In the genomic region with DNA sequence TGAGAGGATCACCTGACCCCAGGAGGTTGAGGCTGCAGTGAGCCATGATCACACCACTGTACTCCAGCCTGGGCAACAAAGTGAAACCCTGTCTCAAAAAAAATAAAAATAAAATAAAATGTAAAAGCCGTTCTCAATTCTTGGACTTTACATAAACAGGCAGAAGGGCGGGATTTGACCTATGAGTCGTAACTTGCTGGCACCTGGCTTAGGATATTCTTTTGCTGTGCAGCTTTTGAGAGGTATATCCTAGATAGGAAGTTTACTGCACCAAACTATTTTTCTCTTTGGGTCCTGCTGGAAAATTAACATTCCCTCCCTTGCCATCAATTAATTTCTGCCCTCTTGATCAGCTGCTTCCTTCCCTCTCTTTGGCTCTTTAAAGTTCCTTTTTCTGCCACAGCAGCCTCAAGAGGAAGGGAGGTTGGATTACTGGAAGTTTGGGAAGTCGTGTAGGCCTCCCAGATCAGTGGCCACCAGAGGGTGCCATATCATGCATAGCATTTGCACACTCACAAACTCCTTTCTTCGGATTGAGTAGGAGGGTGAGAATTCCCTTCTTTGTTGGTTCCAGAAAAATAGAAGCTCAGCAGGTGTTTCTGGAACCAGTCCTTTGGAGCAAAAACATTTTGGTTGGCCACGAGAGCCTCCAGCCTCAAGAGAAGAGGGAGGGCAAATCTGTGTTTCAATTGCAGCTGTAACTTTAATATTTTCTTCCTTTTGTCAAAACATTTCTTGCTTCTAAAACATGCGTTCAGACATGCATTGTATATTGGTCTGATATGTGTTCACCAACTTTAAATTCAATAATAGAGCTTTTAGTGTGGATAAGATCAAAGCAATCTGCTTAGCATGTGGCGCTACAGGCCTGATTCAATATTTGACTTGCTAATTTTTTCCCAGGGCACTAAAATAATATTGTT, we compare ENCODE assay signal across 8 cellular contexts.
A peak's percentile ranks its signal among the peaks of the same experiment; 100 is the strongest.
DNase-seq lines count a peak whose midpoint lies in the region; ATAC-seq, FAIRE-seq and TF ChIP-seq lines count a peak whose summit lies in the region.

No MANE protein-coding gene starts in this region.

- H3K4me2 ChIP-seq in neuronal stem cell (ENCODE audit: insufficient read depth, low read length, poor library complexity, severe bottlenecking) = no peak overlapping the region

- H3K14ac ChIP-seq in neuronal stem cell (ENCODE audit: low read length) = no peak overlapping the region

- H4K8ac ChIP-seq in neuronal stem cell (ENCODE audit: low read depth, low read length) = no peak overlapping the region

- H2BK15ac ChIP-seq in neuronal stem cell (ENCODE audit: low read length) = no peak overlapping the region

- CTCF ChIA-PET in activated CD4-positive, alpha-beta memory T cell treated with anti-CD3 and anti-CD28 coated beads, Interleukin-2, amount 10 ng/mL, durations not matched to agents 7 days and 5 days (lab: Charles Lee) = interaction anchor here (0.8 to 5.1 kb wide), 23 partner anchors 9 to 355 kb away, joined by 3 to 122 read pairs (median 4); no protein-coding TSS in a partner anchor

- no peak overlapping the region for H3K23ac ChIP-seq in neuronal stem cell (ENCODE audit: low read depth, low read length, poor library complexity)

- peak; percentile 95 for TF ChIP-seq CTCF in C4-2B (conservative IDR thresholded peaks at IDR 0.05)
- peak; percentile 92 for TF ChIP-seq CTCF in fibroblast of villous mesenchyme (IDR thresholded peaks at IDR 0.05; ENCODE audit: insufficient read depth, low read depth, low read length)

- H3K9ac ChIP-seq in neuronal stem cell (ENCODE audit: low read depth, low read length, poor library complexity) = no peak overlapping the region

- no peak overlapping the region for H3K4ac ChIP-seq in neuronal stem cell (ENCODE audit: low read length)

- peak overlapping the region; percentile 96 for H3K27ac Mint-ChIP-seq in activated CD4-positive, alpha-beta memory T cell treated with anti-CD3 and anti-CD28 coated beads, Interleukin-2, amount 10 ng/mL, durations not matched to agents 7 days and 5 days

- no peak overlapping the region for H2BK12ac ChIP-seq in neuronal stem cell (ENCODE audit: low read length)

- H3K4me1 Mint-ChIP-seq in activated CD4-positive, alpha-beta memory T cell treated with anti-CD3 and anti-CD28 coated beads, Interleukin-2, amount 10 ng/mL, durations not matched to agents 7 days and 5 days = peaks cover 55% of the 10 kb centered on the region

- no peak overlapping the region for H3K27ac ChIP-seq in C4-2B
- H3K27ac ChIP-seq in neuronal stem cell (replicated peaks; ENCODE audit: low read length) = no peak overlapping the region

- TF ChIP-seq POLR2A in GM12892 (IDR thresholded peaks at IDR 0.05; ENCODE audit: low read depth, low read length) = no peak

- no peak overlapping the region for H3K4me3 ChIP-seq in fibroblast of villous mesenchyme (ENCODE audit: low read depth, low read length)
- no peak overlapping the region for H3K4me3 ChIP-seq in neuronal stem cell (ENCODE audit: low read length in 2 of 2)

- H2AFZ ChIP-seq in neuronal stem cell (ENCODE audit: low read length) = no peak overlapping the region

- H3K36me3 Mint-ChIP-seq in activated CD4-positive, alpha-beta memory T cell treated with anti-CD3 and anti-CD28 coated beads, Interleukin-2, amount 10 ng/mL, durations not matched to agents 7 days and 5 days (ENCODE audit: low read depth) = peaks cover 44% of the 10 kb centered on the region

- H2BK5ac ChIP-seq in neuronal stem cell (ENCODE audit: low read length) = no peak overlapping the region

- ATAC-seq in HG02610 (IDR thresholded peaks at IDR 0.05; ENCODE audit: unreplicated experiment) = no peak

- H3K36me3 ChIP-seq in neuronal stem cell (replicated peaks in 1 of 2; ENCODE audit: control insufficient read depth in 2 of 2, insufficient read depth in 2 of 2, low read length in 2 of 2) = peaks cover 7 to 35% of the 10 kb centered on the region in 2 donors

- no peak overlapping the region for H3K4me3 Mint-ChIP-seq in activated CD4-positive, alpha-beta memory T cell treated with anti-CD3 and anti-CD28 coated beads, Interleukin-2, amount 10 ng/mL, durations not matched to agents 7 days and 5 days

- peaks cover 10 to 20% of the 10 kb centered on the region in 2 donors for H3K9me3 ChIP-seq in neuronal stem cell (replicated peaks in 1 of 2; ENCODE audit: control insufficient read depth in 2 of 2, insufficient read depth in 1 of 2, low read depth in 1 of 2, low read length in 2 of 2)

- H3K9me3 Mint-ChIP-seq in activated CD4-positive, alpha-beta memory T cell treated with anti-CD3 and anti-CD28 coated beads, Interleukin-2, amount 10 ng/mL, durations not matched to agents 7 days and 5 days = no peaks in the 10 kb centered on the region

- no peaks in the 10 kb centered on the region for H3K27me3 Mint-ChIP-seq in activated CD4-positive, alpha-beta memory T cell treated with anti-CD3 and anti-CD28 coated beads, Interleukin-2, amount 10 ng/mL, durations not matched to agents 7 days and 5 days

- H3K79me1 ChIP-seq in neuronal stem cell (ENCODE audit: low read depth, low read length) = no peaks in the 10 kb centered on the region

- WGBS in neuronal stem cell (ENCODE audit: extremely low coverage in 2 of 2, insufficient read length in 2 of 2, insufficient replicate concordance in 1 of 2), 2 donors = no CpG with 5 or more reads among the region's 8 CpGs

- peaks cover 12 to 19% of the 10 kb centered on the region in 2 donors for H3K4me1 ChIP-seq in neuronal stem cell (ENCODE audit: control insufficient read depth in 2 of 2, insufficient read depth in 1 of 2, low read depth in 1 of 2, low read length in 2 of 2)

- no peak overlapping the region for H4K91ac ChIP-seq in neuronal stem cell (ENCODE audit: low read depth, low read length, poor library complexity)

- H3K27me3 ChIP-seq in neuronal stem cell (ENCODE audit: control insufficient read depth in 3 of 3, insufficient read depth in 3 of 3, low read depth in 1 of 3, low read length in 3 of 3) = no peaks in the 10 kb centered on the region

- no peak overlapping the region for H2BK120ac ChIP-seq in neuronal stem cell (ENCODE audit: low read depth, low read length)

- POLR2A ChIA-PET in activated CD4-positive, alpha-beta memory T cell treated with anti-CD3 and anti-CD28 coated beads, Interleukin-2, amount 10 ng/mL, durations not matched to agents 7 days and 5 days (lab: Charles Lee) = interaction anchor here (1.0 to 2.0 kb wide), 7 partner anchors 11 to 74 kb away, joined by 3 to 9 read pairs (median 4); no protein-coding TSS in a partner anchor

- no peak overlapping the region for H3K18ac ChIP-seq in neuronal stem cell (ENCODE audit: low read length)

- no peak overlapping the region for H2AK5ac ChIP-seq in neuronal stem cell (ENCODE audit: low read depth, low read length)

- FAIRE-seq in GM19239 (lab: Jason Lieb, UNC) (peak; percentile 11), GM12892 (lab: Jason Lieb, UNC) (no peak)

- DNase-seq in GM19239 (ENCODE audit: insufficient read length, low spot score) = no peak
- peak; percentile 43 for DNase-seq in NCI-H345 (lab: John Stamatoyannopoulos, UW)
- DNase-seq in activated CD4-positive, alpha-beta memory T cell treated with anti-CD3 and anti-CD28 coated beads, Interleukin-2, amount 10 ng/mL, durations not matched to agents 7 days and 5 days = peak; percentile 47
- DNase-seq in fibroblast of villous mesenchyme (ENCODE audit: low read depth) = peak; percentile 78
- DNase-seq in neuronal stem cell (ENCODE audit: low spot score) = peak; percentile 69
- no peak for DNase-seq in GM12892 (ENCODE audit: insufficient read length)

Comparison
In these comparisons a context has a peak if more than half of its experiments do, and no peak if none do; other contexts are left out.
1. DNase-seq: peak in NCI-H345 (single experiment), activated CD4-positive, alpha-beta memory T cell treated with anti-CD3 and anti-CD28 coated beads, Interleukin-2, amount 10 ng/mL, durations not matched to agents 7 days and 5 days (single experiment), fibroblast of villous mesenchyme (single experiment) and neuronal stem cell (single experiment); none in GM19239 (single experiment) and GM12892 (single experiment).